16 cellular contexts compared by ENCODE assay signal in the genomic region with DNA sequence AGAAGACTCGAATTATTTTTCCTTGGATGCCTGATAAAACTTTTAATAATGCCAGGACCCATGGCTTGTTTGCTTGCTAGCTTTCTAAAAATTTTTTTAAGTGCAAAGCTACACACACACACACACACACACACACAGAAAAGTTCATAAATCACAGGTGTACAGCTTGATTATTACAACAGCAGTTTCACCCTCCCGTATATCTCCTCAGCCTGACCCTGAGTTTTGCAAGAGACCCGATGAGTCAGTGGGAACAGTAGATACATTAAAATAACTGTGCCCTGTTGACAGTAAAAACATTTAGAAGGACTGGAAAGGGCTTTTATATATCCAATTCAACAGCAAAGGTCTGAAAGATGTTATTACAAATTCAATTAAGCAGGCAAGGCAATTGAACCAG. TPM values are rescaled to one million over a fixed set of nuclear protein-coding genes. Genes with fewer than 3 reads are reported as not detected.
DNase-seq lines count a peak whose midpoint lies in the region; ATAC-seq, FAIRE-seq and TF ChIP-seq lines count a peak whose summit lies in the region.
"Had no signal": no experiment of that assay in that cellular context is flagged by ENCODE, and none has a peak within 500 bp of the region (broad histone marks: within the 10 kb centered on the region; RNA-seq: fewer than 3 reads in every experiment).

No MANE protein-coding gene starts in this region.

- H3K4me2 ChIP-seq in astrocyte (ENCODE audit: low read length), result peak overlapping the region; percentile 14

- H3K4me1 ChIP-seq in astrocyte (ENCODE audit: insufficient read depth, low read length), result peaks cover 6% of the 10 kb centered on the region
- H3K4me1 ChIP-seq: Caco-2, Peyer's patch had no signal

- H3K9me3 Mint-ChIP-seq in astrocyte (ENCODE audit: unreplicated experiment), result no peaks in the 10 kb centered on the region
- H3K9me3 Mint-ChIP-seq in type B pancreatic cell, result no peaks in the 10 kb centered on the region
- H3K9me3 Mint-ChIP-seq: activated T-helper 2 cell treated with anti-CD3 and anti-CD28 coated beads, Interferon-gamma antibody, Interleukin-2, Interleukin-4, amounts not matched to agents 10 μg/mL and 5 μg/mL and 100 μg/mL, durations not matched to agents 14 hours and 24 hours and 36 hours; stimulated activated effector memory CD8-positive, alpha-beta T cell treated with anti-CD3 and anti-CD28 coated beads, Interleukin-12 subunit alpha, Interleukin-12 subunit beta, amount 100 ng/mL, for 72 hours had no signal

- H3K4me3 ChIP-seq in HFF-Myc (replicated peaks; ENCODE audit: low read depth, low read length) (no peak overlapping the region), astrocyte (ENCODE audit: insufficient read depth, low read depth, low read length) (no peak overlapping the region)
- H3K4me3 ChIP-seq: GM12878, Peyer's patch had no signal

- no peaks in the 10 kb centered on the region for H3K9me3 ChIP-seq in astrocyte (ENCODE audit: insufficient read depth, low read depth, low read length)
- H3K9me3 ChIP-seq: Caco-2, Peyer's patch had no signal

- H2AFZ ChIP-seq in astrocyte (ENCODE audit: low read depth, low read length), result no peak overlapping the region

- H3K27ac Mint-ChIP-seq in astrocyte (ENCODE audit: unreplicated experiment), result no peak overlapping the region
- no peak overlapping the region for H3K27ac Mint-ChIP-seq in type B pancreatic cell
- H3K27ac Mint-ChIP-seq: activated T-helper 2 cell treated with anti-CD3 and anti-CD28 coated beads, Interferon-gamma antibody, Interleukin-2, Interleukin-4, amounts not matched to agents 10 μg/mL and 5 μg/mL and 100 μg/mL, durations not matched to agents 14 hours and 24 hours and 36 hours; stimulated activated effector memory CD8-positive, alpha-beta T cell treated with anti-CD3 and anti-CD28 coated beads, Interleukin-12 subunit alpha, Interleukin-12 subunit beta, amount 100 ng/mL, for 72 hours had no signal

- H3K9ac ChIP-seq in astrocyte (ENCODE audit: low read length), result no peak overlapping the region

- H3K4me3 Mint-ChIP-seq in astrocyte (ENCODE audit: unreplicated experiment) (no peak overlapping the region), type B pancreatic cell (no peak overlapping the region)
- H3K4me3 Mint-ChIP-seq: stimulated activated effector memory CD8-positive, alpha-beta T cell treated with anti-CD3 and anti-CD28 coated beads, Interleukin-12 subunit alpha, Interleukin-12 subunit beta, amount 100 ng/mL, for 72 hours had no signal

- H3K27me3 Mint-ChIP-seq in astrocyte (ENCODE audit: low read depth, unreplicated experiment), result no peaks in the 10 kb centered on the region
- no peaks in the 10 kb centered on the region for H3K27me3 Mint-ChIP-seq in type B pancreatic cell

- no peaks in the 10 kb centered on the region for H4K20me1 ChIP-seq in astrocyte (ENCODE audit: insufficient read depth, low read length)

- H3K4me1 Mint-ChIP-seq in astrocyte (ENCODE audit: low read depth, unreplicated experiment), result peaks cover 2% of the 10 kb centered on the region
- H3K4me1 Mint-ChIP-seq in type B pancreatic cell (ENCODE audit: unreplicated experiment), result no peaks in the 10 kb centered on the region
- H3K4me1 Mint-ChIP-seq: stimulated activated effector memory CD8-positive, alpha-beta T cell treated with anti-CD3 and anti-CD28 coated beads, Interleukin-12 subunit alpha, Interleukin-12 subunit beta, amount 100 ng/mL, for 72 hours had no signal

- no peaks in the 10 kb centered on the region for H3K36me3 Mint-ChIP-seq in astrocyte (ENCODE audit: low read depth, unreplicated experiment)
- peaks cover 4% of the 10 kb centered on the region for H3K36me3 Mint-ChIP-seq in type B pancreatic cell

- no peaks in the 10 kb centered on the region for H3K79me2 ChIP-seq in astrocyte (ENCODE audit: insufficient read depth, low read length)

- H3K27me3 ChIP-seq in astrocyte (ENCODE audit: insufficient read depth, low read length), result no peaks in the 10 kb centered on the region
- H3K27me3 ChIP-seq: Peyer's patch had no signal

- no peak for FAIRE-seq in astrocyte (lab: Jason Lieb, UNC)
- FAIRE-seq: GM12878 had no signal

- no peaks in the 10 kb centered on the region for H3K36me3 ChIP-seq in astrocyte (ENCODE audit: insufficient read depth, low read length)
- H3K36me3 ChIP-seq: Peyer's patch, WERI-Rb-1 had no signal

- ATAC-seq in HG03571 (IDR thresholded peaks at IDR 0.05; ENCODE audit: unreplicated experiment), result no peak
- ATAC-seq: GM12878; stimulated activated effector memory CD8-positive, alpha-beta T cell treated with anti-CD3 and anti-CD28 coated beads, Interleukin-12 subunit alpha, Interleukin-12 subunit beta, amount 100 ng/mL, for 72 hours had no signal

- no peak overlapping the region for H3K27ac ChIP-seq in astrocyte (ENCODE audit: low read depth, low read length)
- H3K27ac ChIP-seq: Peyer's patch, WERI-Rb-1 had no signal

- TF ChIP-seq CTCF in AG09319 (IDR thresholded peaks at IDR 0.05; ENCODE audit: low read depth, low read length), result no peak
- no peak for TF ChIP-seq CTCF in HFF-Myc (IDR thresholded peaks at IDR 0.05; ENCODE audit: low read depth, low read length, missing control alignments)
- TF ChIP-seq CTCF in astrocyte (IDR thresholded peaks at IDR 0.05; ENCODE audit: insufficient read depth, low read depth, low read length), result no peak
- TF ChIP-seq CTCF in type B pancreatic cell (conservative IDR thresholded peaks at IDR 0.05), result no peak

- DNase-seq in AG09319 (ENCODE audit: extremely low read depth, low read depth), result peak; percentile 10
- peak; percentile 1 for DNase-seq in HFF-Myc (ENCODE audit: extremely low read depth, low read depth)
- peak; percentile 76 for DNase-seq in astrocyte (ENCODE audit: low read depth)
- peak; percentile 17 for DNase-seq in kidney tubule cell (ENCODE audit: low spot score)
- DNase-seq in NCI-H2081 (lab: John Stamatoyannopoulos, UW), result no peak
- DNase-seq in type B pancreatic cell (ENCODE audit: extremely low spot score, unreplicated experiment), result no peak
- no peak for DNase-seq in dedifferentiated amniotic fluid mesenchymal stem cell (ENCODE audit: extremely low spot score)
- DNase-seq: Caco-2, cortex of kidney, NCI-H1930, Peyer's patch, WERI-Rb-1 had no signal

RNA-seq across cellular contexts. Expression of gene EMC4, which starts 46.7 kb away (rescaled TPM):
- 94.1 and 104 TPM in 2 replicates for total RNA-seq in astrocyte
- 102 and 111 TPM in 2 replicates for total RNA-seq in type B pancreatic cell (ENCODE audit: low replicate concordance)

Comparison
In these comparisons a context has a peak if more than half of its experiments do, and no peak if none do; other contexts are left out.
1. DNase-seq: peak in AG09319 (single experiment), HFF-Myc (single experiment), astrocyte (single experiment) and kidney tubule cell (single experiment); none in NCI-H2081 (0 of 2), type B pancreatic cell (single experiment) and dedifferentiated amniotic fluid mesenchymal stem cell (single experiment).